9 cellular contexts compared by ENCODE assay signal in genomic region chr22:23858484-23858815, GRCh38. TPM values are rescaled to one million over a fixed set of nuclear protein-coding genes. Genes with fewer than 3 reads are reported as not detected.
DNase-seq lines count a peak whose midpoint lies in the region; ATAC-seq and TF ChIP-seq lines count a peak whose summit lies in the region.
"Had no signal": no experiment of that assay in that cellular context is flagged by ENCODE, and none has a peak within 500 bp of the region (broad histone marks: within the 10 kb centered on the region; RNA-seq: fewer than 3 reads in every experiment).

No MANE protein-coding gene starts in this region.

- H3K27me3 ChIP-seq in AG04450 (ENCODE audit: control insufficient read depth, insufficient read depth, low read length): no peaks in the 10 kb centered on the region

- peaks cover 2% of the 10 kb centered on the region for H3K27me3 Mint-ChIP-seq in dendritic cell treated with granulocyte-macrophage colony-stimulating factor and Interleukin-4, amounts not matched to agents 40 ng/mL and 50 ng/mL, for 4 days
- H3K27me3 Mint-ChIP-seq in natural killer cell (ENCODE audit: low read depth in 2 of 2): no peaks in the 10 kb centered on the region

- H3K36me3 Mint-ChIP-seq in dendritic cell treated with granulocyte-macrophage colony-stimulating factor and Interleukin-4, amounts not matched to agents 40 ng/mL and 50 ng/mL, for 4 days (ENCODE audit: low read depth): no peaks in the 10 kb centered on the region
- H3K36me3 Mint-ChIP-seq in natural killer cell: no peaks in the 10 kb centered on the region

- POLR2A ChIA-PET in AG04450 (lab: Yijun Ruan, JAX): interaction anchor here (0.6 kb wide), 1 partner anchor 67 kb away, joined by 3 read pairs; no protein-coding TSS in a partner anchor

- ATAC-seq in natural killer cell (no peak), omental fat pad (ENCODE audit: low FRiP score) (no peak), mucosa of descending colon (no peak)

- TF ChIP-seq CTCF in AG04450 (IDR thresholded peaks at IDR 0.05; ENCODE audit: low read depth, low read length) (peak; percentile 36; the same call in 1 of the 2 replicates), natural killer cell (IDR thresholded peaks at IDR 0.05) (no peak), omental fat pad (IDR thresholded peaks at IDR 0.05) (no peak), mucosa of descending colon (IDR thresholded peaks at IDR 0.05) (no peak)

- peak overlapping the region; percentile 91 for H3K4me3 Mint-ChIP-seq in dendritic cell treated with granulocyte-macrophage colony-stimulating factor and Interleukin-4, amounts not matched to agents 40 ng/mL and 50 ng/mL, for 4 days
- peak overlapping the region; percentile 94 for H3K4me3 Mint-ChIP-seq in natural killer cell

- H3K4me3 ChIP-seq in AG04450 (ENCODE audit: low read depth, low read length) (peak overlapping the region; percentile 87), mucosa of descending colon (no peak overlapping the region)

- H3K9me3 ChIP-seq in AG04450 (ENCODE audit: control insufficient read depth, insufficient read depth, low read length) (no peaks in the 10 kb centered on the region), KOPT-K1 (ENCODE audit: insufficient read depth, low read length, poor library complexity, severe bottlenecking) (no peaks in the 10 kb centered on the region), mucosa of descending colon (no peaks in the 10 kb centered on the region)

- no peaks in the 10 kb centered on the region for H3K9me3 Mint-ChIP-seq in dendritic cell treated with granulocyte-macrophage colony-stimulating factor and Interleukin-4, amounts not matched to agents 40 ng/mL and 50 ng/mL, for 4 days
- no peaks in the 10 kb centered on the region for H3K9me3 Mint-ChIP-seq in natural killer cell

- H3K4me1 ChIP-seq in mucosa of descending colon (ENCODE audit: low read depth): peaks cover 6% of the 10 kb centered on the region

- intact Hi-C loops in dendritic cell treated with granulocyte-macrophage colony-stimulating factor and Interleukin-4, amounts not matched to agents 40 ng/mL and 50 ng/mL, for 4 days (cut with micrococcal nuclease): loop anchor here (5.0 kb wide), 2 partner anchors 34 to 54 kb away; partner anchors contain the start of gene MIF
- intact Hi-C loops in natural killer cell (cut with micrococcal nuclease): loop anchor here (10.0 kb wide), 1 partner anchor 904 kb away; no protein-coding TSS in a partner anchor
- intact Hi-C loops in mucosa of descending colon (cut with DNase I, micrococcal nuclease): loop anchor here in 1 of 2 donors (5.0 kb wide), 1 partner anchor 91 kb away; the partner anchor contains the start of gene CHCHD10

- H3K27ac Mint-ChIP-seq in dendritic cell treated with granulocyte-macrophage colony-stimulating factor and Interleukin-4, amounts not matched to agents 40 ng/mL and 50 ng/mL, for 4 days: peak overlapping the region; percentile 87
- H3K27ac Mint-ChIP-seq in natural killer cell: peak overlapping the region; percentile 87 to 93

- DNase-seq in AG04450 (ENCODE audit: low read depth, low spot score) (no peak), natural killer cell (no peak), omental fat pad (ENCODE audit: low spot score) (no peak), Kasumi-1 (lab: John Stamatoyannopoulos, UW) (no peak), mucosa of descending colon (no peak), HT-29 (ENCODE audit: low spot score) (no peak)
- DNase-seq: NCI-H1694 had no signal

- H3K36me3 ChIP-seq in KOPT-K1 (ENCODE audit: insufficient read depth, low read length) (no peaks in the 10 kb centered on the region), mucosa of descending colon (ENCODE audit: low read depth) (no peaks in the 10 kb centered on the region)

- CTCF ChIA-PET in AG04450 (lab: Charles Lee): interaction anchor here (0.6 to 3.4 kb wide), 8 partner anchors 9 to 146 kb away, joined by 3 to 39 read pairs (median 5); partner anchors contain the start of gene MIF

- peaks cover 17% of the 10 kb centered on the region for H3K4me1 Mint-ChIP-seq in dendritic cell treated with granulocyte-macrophage colony-stimulating factor and Interleukin-4, amounts not matched to agents 40 ng/mL and 50 ng/mL, for 4 days (ENCODE audit: low read depth)
- H3K4me1 Mint-ChIP-seq in natural killer cell: peaks cover 21 to 23% of the 10 kb centered on the region in 2 donors

- H3K27ac ChIP-seq in AG04450 (ENCODE audit: low read depth, low read length): no peak overlapping the region
- H3K27ac ChIP-seq in KOPT-K1 (ENCODE audit: low read depth, low read length, poor library complexity, severe bottlenecking): peak overlapping the region; percentile 80

RNA-seq across cellular contexts. Expression of gene SLC2A11, which starts 0.8 kb away (rescaled TPM):
- polyA plus RNA-seq in AG04450 (2011; rRNA removed): 7.2 and 7.5 TPM in 2 replicates
- 8.6 and 8.7 TPM in 2 replicates for polyA minus RNA-seq in AG04450 (2011; rRNA and poly(A)+ RNA removed)
- 10 to 100 TPM in 2 of 3 donors, 1 to 10 TPM in 1; 9.2 to 14.1 (median 11.8) TPM for total RNA-seq in natural killer cell
- total RNA-seq in omental fat pad: 1 to 10 TPM; 3.1 to 9.2 (median 7.5) TPM
- total RNA-seq in mucosa of descending colon: 10 to 100 TPM; 11.5 to 14.7 (median 12.5) TPM
- 7.7 and 9.7 TPM in 2 replicates for total RNA-seq in HT-29 (2014; rRNA removed; shearing (Covaris generic))

RNA-seq across cellular contexts. Expression of gene DERL3, which starts 19.6 kb away (rescaled TPM):
- polyA plus RNA-seq in AG04450 (2011; rRNA removed): 0.19 and 0.27 TPM in 2 replicates
- polyA minus RNA-seq in AG04450 (2011; rRNA and poly(A)+ RNA removed): 0.46 and 0.70 TPM in 2 replicates
- 10 to 100 TPM in 1 of 3 donors, 1 to 10 TPM in 1, under 1 TPM in 1; 0.88 to 24.5 (median 1.3) TPM for total RNA-seq in natural killer cell
- total RNA-seq in omental fat pad: 1 to 10 TPM in 2 of 4 donors, under 1 TPM in 2; 0.47 to 3.1 (median 1.5) TPM
- 10 to 100 TPM in 1 of 3 donors, 1 to 10 TPM in 2; 4.4 to 18.8 (median 7.9) TPM for total RNA-seq in mucosa of descending colon
- total RNA-seq in HT-29 (2014; rRNA removed; shearing (Covaris generic)): 0.79 and 0.91 TPM in 2 replicates

RNA-seq across cellular contexts. Expression of gene MIF, which starts 35.7 kb away (rescaled TPM):
- 154 and 186 TPM in 2 replicates for polyA plus RNA-seq in AG04450 (2011; rRNA removed)
- 39.4 and 41.0 TPM in 2 replicates for polyA minus RNA-seq in AG04450 (2011; rRNA and poly(A)+ RNA removed)
- total RNA-seq in natural killer cell (100 to 1,000 TPM; 115 to 182 (median 133) TPM), omental fat pad (100 to 1,000 TPM; 136 to 255 (median 235) TPM), mucosa of descending colon (100 to 1,000 TPM; 142 to 414 (median 209) TPM)
- 875 and 977 TPM in 2 replicates for total RNA-seq in HT-29 (2014; rRNA removed; shearing (Covaris generic))
